In the genomic region with DNA sequence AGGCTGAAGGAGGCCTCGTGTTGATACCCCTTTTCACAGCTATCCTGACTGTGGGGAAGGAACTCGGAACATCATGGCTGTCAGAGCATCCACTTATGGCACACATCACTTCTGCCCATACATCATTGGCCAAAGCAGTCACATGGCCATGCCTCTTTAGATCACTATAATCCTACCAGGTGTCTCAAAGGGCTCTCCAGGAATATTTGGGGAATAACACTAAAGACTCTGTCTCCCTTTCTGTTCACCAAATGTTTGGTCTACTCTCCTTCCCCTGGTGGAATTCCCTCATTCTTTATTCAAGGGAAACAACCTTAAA, we compare ENCODE assay signal across 17 cellular contexts. TPM values are rescaled to one million over a fixed set of nuclear protein-coding genes. Genes with fewer than 3 reads are reported as not detected.
A peak's percentile ranks its signal among the peaks of the same experiment; 100 is the strongest.
DNase-seq lines count a peak whose midpoint lies in the region; ATAC-seq, FAIRE-seq and TF ChIP-seq lines count a peak whose summit lies in the region.
"Had no signal": no experiment of that assay in that cellular context is flagged by ENCODE, and none has a peak within 500 bp of the region (broad histone marks: within the 10 kb centered on the region; RNA-seq: fewer than 3 reads in every experiment).

No MANE protein-coding gene starts in this region.

- WGBS in pancreas, 2 donors: 95 to 98% methylated on average over 2 of the region's 2 CpGs

- POLR2A ChIA-PET in endothelial cell of umbilical vein (lab: Charles Lee): no interaction called here

- H3K4me1 ChIP-seq in right atrium auricular region (peaks cover 0 to 11% of the 10 kb centered on the region in 2 donors), endothelial cell of umbilical vein (ENCODE audit: control insufficient read depth, extremely low read depth, insufficient read depth, low read length) (peaks cover 17% of the 10 kb centered on the region), pancreas (peaks cover 6 to 10% (median 9%) of the 10 kb centered on the region in 3 donors), vagina (peaks cover 19% of the 10 kb centered on the region)

- H3K9me1 ChIP-seq in endothelial cell of umbilical vein (replicated peaks; ENCODE audit: control insufficient read depth, extremely low read depth, insufficient read depth, low read length): no peaks in the 10 kb centered on the region

- H3K27ac ChIP-seq in right atrium auricular region: peak overlapping the region; percentile 99 to 100
- H3K27ac ChIP-seq in endothelial cell of umbilical vein (ENCODE audit: insufficient read depth, low read depth, low read length): no peak overlapping the region
- peak overlapping the region in 3 of 4 donors; percentile 26 to 100 (median 100) for H3K27ac ChIP-seq in pancreas
- peak overlapping the region; percentile 100 for H3K27ac ChIP-seq in vagina

- H3K36me3 ChIP-seq in right atrium auricular region (peaks cover 8% of the 10 kb centered on the region), endothelial cell of umbilical vein (ENCODE audit: control insufficient read depth in 2 of 2, extremely low read depth in 1 of 2, insufficient read depth in 2 of 2, low read length in 2 of 2) (no peaks in the 10 kb centered on the region), pancreas (peaks cover 0 to 7% (median 4%) of the 10 kb centered on the region in 3 donors), vagina (peaks cover 0 to 4% of the 10 kb centered on the region in 2 donors)

- H4K20me1 ChIP-seq in endothelial cell of umbilical vein (replicated peaks; ENCODE audit: control insufficient read depth, extremely low read depth, insufficient read depth, low read length): no peaks in the 10 kb centered on the region

- H3K27me3 ChIP-seq in right atrium auricular region (no peaks in the 10 kb centered on the region), endothelial cell of umbilical vein (ENCODE audit: control insufficient read depth in 2 of 2, insufficient read depth in 2 of 2, low read length in 2 of 2) (no peaks in the 10 kb centered on the region), pancreas (no peaks in the 10 kb centered on the region), vagina (no peaks in the 10 kb centered on the region)

- FAIRE-seq in endothelial cell of umbilical vein (lab: Jason Lieb, UNC): no peak
- no peak for FAIRE-seq in pancreas (lab: Jason Lieb, UNC)
- FAIRE-seq: astrocyte had no signal

- no peak overlapping the region for H3K4me3 ChIP-seq in right atrium auricular region
- no peak overlapping the region for H3K4me3 ChIP-seq in endothelial cell of umbilical vein (replicated peaks in 1 of 3; ENCODE audit: insufficient read depth in 1 of 3, low read depth in 1 of 3, low read length in 3 of 3)
- H3K4me3 ChIP-seq in pancreas: no peak overlapping the region
- H3K4me3 ChIP-seq in vagina: no peak overlapping the region
- H3K4me3 ChIP-seq: left lung had no signal

- CTCF ChIA-PET in endothelial cell of umbilical vein (lab: Charles Lee): interaction anchor here (0.8 to 3.4 kb wide), 10 partner anchors 27 to 972 kb away, joined by 3 to 23 read pairs (median 8); no protein-coding TSS in a partner anchor

- TF ChIP-seq CTCF in right atrium auricular region (IDR thresholded peaks at IDR 0.05) (no peak), endothelial cell of umbilical vein (IDR thresholded peaks at IDR 0.05; ENCODE audit: extremely low read depth in 1 of 2, insufficient read depth in 1 of 2, low read depth in 1 of 2, low read length in 2 of 2) (no peak), pancreas (IDR thresholded peaks at IDR 0.05) (no peak), vagina (IDR thresholded peaks at IDR 0.05) (no peak)

- dilution Hi-C loops in endothelial cell of umbilical vein (cut with MboI; ENCODE audit: extremely low pct_ligation_motif_present, low sequenced_read_pairs): no loop called here

- ATAC-seq in Right ventricle myocardium superior (ENCODE audit: poor library complexity) (no peak), pancreas (no peak), GM21825 (IDR thresholded peaks at IDR 0.05; ENCODE audit: unreplicated experiment) (no peak)
- ATAC-seq: HCT116, left lung had no signal

- no TSS peak for BruUV-seq in endothelial cell of umbilical vein (replicated peaks; lab: Mats Ljungman, UMichigan)

- TF ChIP-seq POLR2A in endothelial cell of umbilical vein (IDR thresholded peaks at IDR 0.05; ENCODE audit: low read depth, low read length) (no peak), vagina (IDR thresholded peaks at IDR 0.05) (no peak)

- H3K9ac ChIP-seq in endothelial cell of umbilical vein (replicated peaks; ENCODE audit: extremely low read depth, insufficient read depth, low read length): no peak overlapping the region

- H3K79me2 ChIP-seq in endothelial cell of umbilical vein (ENCODE audit: control insufficient read depth, insufficient read depth, low read length): peaks cover 19% of the 10 kb centered on the region

- no peak overlapping the region for H3K4me2 ChIP-seq in endothelial cell of umbilical vein (ENCODE audit: insufficient read depth, low read length)

- peak overlapping the region; percentile 5 for H2AFZ ChIP-seq in endothelial cell of umbilical vein (ENCODE audit: low read depth, low read length)

- intact Hi-C loops in Right ventricle myocardium superior (cut with DNase I): loop anchor here (10.0 kb wide), 3 partner anchors 98 to 268 kb away; no protein-coding TSS in a partner anchor
- intact Hi-C loops in endothelial cell of umbilical vein (cut with micrococcal nuclease): no loop called here
- intact Hi-C loops in pancreas (cut with DNase I): loop anchor here in 2 of 3 donors (10.0 kb wide), 3 partner anchors 98 to 268 kb away; no protein-coding TSS in a partner anchor
- intact Hi-C loops in vagina (cut with DNase I): loop anchor here (10.0 kb wide), 2 partner anchors 268 to 358 kb away; no protein-coding TSS in a partner anchor

- H3K9me3 ChIP-seq in right atrium auricular region: no peaks in the 10 kb centered on the region
- no peaks in the 10 kb centered on the region for H3K9me3 ChIP-seq in endothelial cell of umbilical vein (replicated peaks; ENCODE audit: control insufficient read depth, insufficient read depth, low read length)
- no peaks in the 10 kb centered on the region for H3K9me3 ChIP-seq in pancreas
- H3K9me3 ChIP-seq in vagina: no peaks in the 10 kb centered on the region
- H3K9me3 ChIP-seq: left lung had no signal

- DNase-seq in right atrium auricular region (ENCODE audit: low spot score): no peak
- DNase-seq in Right ventricle myocardium superior: no peak
- DNase-seq in endothelial cell of umbilical vein (ENCODE audit: low read depth, low spot score): no peak
- DNase-seq in pancreas: no peak
- DNase-seq in vagina (ENCODE audit: extremely low spot score in 2 of 2): no peak
- no peak for DNase-seq in NK-92 treated with Interleukin-12 subunit alpha and Interleukin-12 subunit beta, amount 100 ng/mL, for 24 hours (lab: John Stamatoyannopoulos, UW)
- DNase-seq in NCI-H1092 (lab: John Stamatoyannopoulos, UW): no peak
- DNase-seq: DMS153; Kasumi-1; left lung; NCI-H2081; NCI-H774; stimulated activated CD4-positive, alpha-beta T cell treated with anti-CD3 and anti-CD28 coated beads, Interleukin-4, amount 100 ng/mL, for 4 hours; T-helper 9 cell had no signal

TF ChIP-seq in endothelial cell of umbilical vein, 7 proteins besides CTCF, POLR2A, EP300 and RAD21:
- no peak for TF ChIP-seq EZH2 (IDR thresholded peaks at IDR 0.05; ENCODE audit: borderline replicate concordance, low read depth, low read length, severe bottlenecking)
- no peak for TF ChIP-seq POLR2AphosphoS5 (IDR thresholded peaks at IDR 0.05; ENCODE audit: insufficient read depth, low read depth, low read length)
- TF ChIP-seq, protein P1, sequence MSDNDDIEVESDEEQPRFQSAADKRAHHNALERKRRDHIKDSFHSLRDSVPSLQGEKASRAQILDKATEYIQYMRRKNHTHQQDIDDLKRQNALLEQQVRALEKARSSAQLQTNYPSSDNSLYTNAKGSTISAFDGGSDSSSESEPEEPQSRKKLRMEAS (IDR thresholded peaks at IDR 0.05; ENCODE audit: insufficient read depth, insufficient read length): no peak
- TF ChIP-seq FOS (IDR thresholded peaks at IDR 0.05; ENCODE audit: borderline replicate concordance, insufficient read depth, low read length): no peak
- TF ChIP-seq GATA2 (IDR thresholded peaks at IDR 0.05; ENCODE audit: insufficient read depth, insufficient read length, low read depth, low read length): no peak
- no peak for TF ChIP-seq JUN (IDR thresholded peaks at IDR 0.05; ENCODE audit: borderline replicate concordance, insufficient read depth, insufficient read length, low read depth)
- no peak for TF ChIP-seq MYC (IDR thresholded peaks at IDR 0.05; ENCODE audit: low read depth, low read length)

RNA-seq across cellular contexts. Expression of a gene that starts 3.0 kb away (rescaled TPM):
- total RNA-seq in right atrium auricular region (100 to 1,000 TPM in 1 of 2 donors, 10 to 100 TPM in 1; 74.3 to 199 TPM), Right ventricle myocardium superior (54.8 TPM), endothelial cell of umbilical vein (81.1 and 88.3 TPM in 2 replicates), pancreas (100 to 1,000 TPM in 1 of 6 donors, 10 to 100 TPM in 5; 47.1 to 111 (median 86.2) TPM), vagina (275 TPM)
- polyA plus RNA-seq in endothelial cell of umbilical vein (80.0 and 89.3 TPM in 2 replicates), pancreas (100 to 1,000 TPM in 1 of 2 donors, 10 to 100 TPM in 1; 45.0 to 134 TPM)
- polyA plus RNA-seq in endothelial cell of umbilical vein (2011; cell fraction: cytosol; rRNA removed): 57.8 and 84.1 TPM in 2 replicates
- polyA plus RNA-seq in endothelial cell of umbilical vein (2011; cell fraction: nucleus; rRNA removed): 130 and 140 TPM in 2 replicates
- polyA plus RNA-seq in endothelial cell of umbilical vein (2012): 67.6 and 99.1 TPM in 2 replicates
- polyA minus RNA-seq in endothelial cell of umbilical vein: 50.1 and 61.0 TPM in 2 replicates
- polyA minus RNA-seq in endothelial cell of umbilical vein (2011; cell fraction: cytosol; rRNA and poly(A)+ RNA removed): 12.2 TPM
- 92.9 and 191 TPM in 2 replicates for polyA minus RNA-seq in endothelial cell of umbilical vein (2011; cell fraction: nucleus; rRNA and poly(A)+ RNA removed)
